ENCODE assay signal across 21 cellular contexts in the genomic region with DNA sequence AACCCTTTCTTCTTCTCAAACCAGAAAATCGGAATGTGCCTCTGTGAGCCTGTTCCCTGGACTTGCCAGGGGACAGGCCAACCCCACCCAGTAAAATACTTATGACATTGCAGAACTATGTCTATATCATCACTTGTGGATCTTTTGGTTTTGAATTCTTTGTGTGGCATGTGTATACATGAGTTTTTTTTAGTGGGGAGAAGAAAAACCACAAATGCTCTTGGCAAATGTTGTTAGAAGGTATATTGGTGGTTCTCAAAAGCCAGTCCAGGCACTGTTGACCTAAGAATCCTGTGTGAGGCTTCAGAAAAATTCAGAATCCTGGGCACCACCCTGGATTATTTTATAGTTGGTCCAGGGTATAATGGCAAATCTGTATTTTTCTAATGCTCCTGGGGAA.
DNase-seq lines count a peak whose midpoint lies in the region; ATAC-seq, FAIRE-seq and TF ChIP-seq lines count a peak whose summit lies in the region.
"Had no signal": no experiment of that assay in that cellular context is flagged by ENCODE, and none has a peak within 500 bp of the region (broad histone marks: within the 10 kb centered on the region; RNA-seq: fewer than 3 reads in every experiment).

No MANE protein-coding gene starts in this region.

- peak overlapping the region; percentile 45 for H3K4me2 ChIP-seq in mammary epithelial cell (ENCODE audit: insufficient read depth, low read depth, low read length)
- H3K4me2 ChIP-seq in osteoblast (ENCODE audit: insufficient read depth, low read length) = no peak overlapping the region
- H3K4me2 ChIP-seq: KMS-11 had no signal

- no peaks in the 10 kb centered on the region for H3K9me3 ChIP-seq in mammary epithelial cell (replicated peaks; ENCODE audit: insufficient read depth, low read length)
- no peaks in the 10 kb centered on the region for H3K9me3 ChIP-seq in breast epithelium
- H3K9me3 ChIP-seq in psoas muscle = no peaks in the 10 kb centered on the region
- H3K9me3 ChIP-seq in osteoblast (ENCODE audit: low read depth, low read length) = no peaks in the 10 kb centered on the region

- 0% methylated on average over 1 of the region's 1 CpG for WGBS in mammary epithelial cell (ENCODE audit: low coverage, missing lambda C conversion rate)
- WGBS in psoas muscle, 3 donors = 93 to 95% (median 95%) methylated on average over 1 of the region's 1 CpG

- H3K4me3 ChIP-seq in mammary epithelial cell (replicated peaks in 1 of 3; ENCODE audit: insufficient read depth in 1 of 3, low read depth in 2 of 3, low read length in 3 of 3) (no peak overlapping the region), breast epithelium (no peak overlapping the region), bronchial epithelial cell (ENCODE audit: low read depth, low read length) (no peak overlapping the region), psoas muscle (no peak overlapping the region), osteoblast (ENCODE audit: insufficient read depth, low read length) (no peak overlapping the region)
- H3K4me3 ChIP-seq: SK-N-MC had no signal

- H4K20me1 ChIP-seq in mammary epithelial cell (ENCODE audit: insufficient read depth, low read length) (no peaks in the 10 kb centered on the region), osteoblast (ENCODE audit: insufficient read depth, low read length) (no peaks in the 10 kb centered on the region)

- H2AFZ ChIP-seq in mammary epithelial cell (ENCODE audit: low read depth, low read length) (peak overlapping the region; percentile 2), osteoblast (ENCODE audit: low read length) (no peak overlapping the region)

- H3K36me3 ChIP-seq in mammary epithelial cell (ENCODE audit: insufficient read depth, low read length) (no peaks in the 10 kb centered on the region), breast epithelium (no peaks in the 10 kb centered on the region), bronchial epithelial cell (ENCODE audit: control insufficient read depth, insufficient read depth, low read length) (no peaks in the 10 kb centered on the region), psoas muscle (ENCODE audit: insufficient read depth in 1 of 2, low read depth in 1 of 2) (no peaks in the 10 kb centered on the region), osteoblast (ENCODE audit: insufficient read depth, low read length) (no peaks in the 10 kb centered on the region)

- dilution Hi-C loops in mammary epithelial cell (cut with HindIII; ENCODE audit: low sequenced_read_pairs) = no loop called here

- no peaks in the 10 kb centered on the region for H3K79me2 ChIP-seq in mammary epithelial cell (ENCODE audit: insufficient read depth, low read length)
- H3K79me2 ChIP-seq in osteoblast (ENCODE audit: insufficient read depth, low read length) = no peaks in the 10 kb centered on the region

- no peak overlapping the region for H3K9ac ChIP-seq in mammary epithelial cell (ENCODE audit: insufficient read depth, low read length)
- H3K9ac ChIP-seq: KMS-11 had no signal

- no peak overlapping the region for H3K27ac ChIP-seq in mammary epithelial cell (ENCODE audit: insufficient read depth, low read depth, low read length)
- no peak overlapping the region for H3K27ac ChIP-seq in breast epithelium
- no peak overlapping the region for H3K27ac ChIP-seq in psoas muscle
- H3K27ac ChIP-seq in osteoblast (ENCODE audit: low read depth, low read length) = no peak overlapping the region
- H3K27ac ChIP-seq: KMS-11, SK-N-MC had no signal

- ATAC-seq in HG02885 (IDR thresholded peaks at IDR 0.05; ENCODE audit: poor library complexity, unreplicated experiment) = no peak
- no peak for ATAC-seq in psoas muscle
- ATAC-seq: Panc1 had no signal

- TF ChIP-seq CTCF in mammary epithelial cell (conservative IDR thresholded peaks at IDR 0.05 in 1 of 2, IDR thresholded peaks at IDR 0.05 in 1 of 2; ENCODE audit: extremely low read depth in 1 of 2, insufficient read depth in 1 of 2, low read depth in 1 of 2, low read length in 2 of 2) = no peak
- TF ChIP-seq CTCF in breast epithelium (IDR thresholded peaks at IDR 0.05) = no peak
- no peak for TF ChIP-seq CTCF in bronchial epithelial cell (IDR thresholded peaks at IDR 0.05; ENCODE audit: insufficient read depth, low read length, severe bottlenecking)
- TF ChIP-seq CTCF in psoas muscle (IDR thresholded peaks at IDR 0.05) = no peak
- no peak for TF ChIP-seq CTCF in osteoblast (IDR thresholded peaks at IDR 0.05; ENCODE audit: extremely low read depth, low read depth, low read length)

- H3K4me1 ChIP-seq in mammary epithelial cell (ENCODE audit: insufficient read depth, low read length) (peaks cover 13% of the 10 kb centered on the region), breast epithelium (no peaks in the 10 kb centered on the region), psoas muscle (peaks cover 3% of the 10 kb centered on the region), osteoblast (ENCODE audit: insufficient read depth, low read length) (no peaks in the 10 kb centered on the region)

- no TSS peak for BruUV-seq in mammary epithelial cell (replicated peaks; lab: Mats Ljungman, UMichigan)

- in situ Hi-C loops in mammary epithelial cell (cut with MboI; ENCODE audit: low sequenced_read_pairs in 2 of 2) = no loop called here

- TF ChIP-seq POLR2A in breast epithelium (IDR thresholded peaks at IDR 0.05) = no peak

- DNase-seq in mammary epithelial cell (peak; percentile 28), breast epithelium (ENCODE audit: low spot score in 2 of 2) (no peak), bronchial epithelial cell (ENCODE audit: low read depth) (peak; percentile 23), myocyte (ENCODE audit: low read depth) (peak; percentile 22), NCI-H526 (lab: John Stamatoyannopoulos, UW) (no peak), psoas muscle (no peak), osteoblast (ENCODE audit: insufficient read length, low spot score, missing footprints) (no peak)
- DNase-seq: 8988T, ACHN, DMS53, H9, MM.1S, NCI-H2029, NCI-H446 treated with DMSO at 0.1 percent for 48 hours, NCI-H69, SIG-M5 had no signal

- H3K27me3 ChIP-seq in mammary epithelial cell (ENCODE audit: insufficient read depth, low read length) (no peaks in the 10 kb centered on the region), breast epithelium (no peaks in the 10 kb centered on the region), bronchial epithelial cell (ENCODE audit: control insufficient read depth, insufficient read depth, low read length) (peaks cover 3% of the 10 kb centered on the region), psoas muscle (ENCODE audit: insufficient read depth in 3 of 3, low read length in 2 of 3) (no peaks in the 10 kb centered on the region), osteoblast (ENCODE audit: insufficient read depth, low read length) (no peaks in the 10 kb centered on the region)

- FAIRE-seq in bronchial epithelial cell (lab: Jason Lieb, UNC) = no peak
- FAIRE-seq: G401.6 had no signal

- intact Hi-C loops in mammary epithelial cell (cut with micrococcal nuclease) = no loop called here
- intact Hi-C loops in breast epithelium (cut with DNase I; ENCODE audit: low total_unique reads) = no loop called here
- intact Hi-C loops in psoas muscle (cut with DNase I) = no loop called here

- CTCF ChIA-PET in mammary epithelial cell (lab: Charles Lee; ENCODE audit: low non-redundant PET) = no interaction called here

Comparison
In these comparisons a context has a peak if more than half of its experiments do, and no peak if none do; other contexts are left out.
1. DNase-seq: peak in mammary epithelial cell (single experiment), bronchial epithelial cell (single experiment) and myocyte (single experiment); none in breast epithelium (0 of 2), NCI-H526 (0 of 2), psoas muscle (0 of 2) and osteoblast (single experiment).